In genomic region chr2:127166221-127166860, GRCh38 we compare ENCODE assay signal across 19 cellular contexts. TPM values are rescaled to one million over a fixed set of nuclear protein-coding genes. Genes with fewer than 3 reads are reported as not detected.
DNase-seq lines count a peak whose midpoint lies in the region; ATAC-seq and TF ChIP-seq lines count a peak whose summit lies in the region.
"Had no signal": no experiment of that assay in that cellular context is flagged by ENCODE, and none has a peak within 500 bp of the region (broad histone marks: within the 10 kb centered on the region; RNA-seq: fewer than 3 reads in every experiment).

No MANE protein-coding gene starts in this region.

- TF ChIP-seq RAD21 in SK-N-SH (IDR thresholded peaks at IDR 0.05; ENCODE audit: low read length) = no peak

- H3K27me3 ChIP-seq in right lobe of liver (no peaks in the 10 kb centered on the region), upper lobe of right lung (no peaks in the 10 kb centered on the region), PC-3 (ENCODE audit: low read length) (no peaks in the 10 kb centered on the region), SK-N-SH (ENCODE audit: insufficient read depth) (no peaks in the 10 kb centered on the region)
- H3K27me3 ChIP-seq: BE2C had no signal

- H3K27ac ChIP-seq in coronary artery (no peak overlapping the region), right lobe of liver (peak overlapping the region in 1 of 3 donors; percentile 4), upper lobe of right lung (no peak overlapping the region), PC-3 (ENCODE audit: low read length) (no peak overlapping the region), SK-N-SH (ENCODE audit: low read depth in 2 of 2, low read length in 1 of 2) (no peak overlapping the region)
- H3K27ac ChIP-seq: SK-N-MC had no signal

- CTCF ChIA-PET in PC-3 (lab: Charles Lee) (no interaction called here), SK-N-SH (lab: Yijun Ruan, JAX) (interaction anchor here (1.2 to 12.1 kb wide), 2 partner anchors 9 to 96 kb away, joined by 5 to 80 read pairs; no protein-coding TSS in a partner anchor)

- H3K79me2 ChIP-seq in PC-3 (ENCODE audit: low read length) (no peaks in the 10 kb centered on the region), SK-N-SH (ENCODE audit: insufficient read depth) (no peaks in the 10 kb centered on the region)

- BruUV-seq in PC-3 (replicated peaks; lab: Mats Ljungman, UMichigan) = no TSS peak

- POLR2A ChIA-PET in PC-3 (lab: Charles Lee; ENCODE audit: unreplicated experiment) = interaction anchor here (0.6 kb wide), 1 partner anchor 17 kb away, joined by 5 read pairs; no protein-coding TSS in a partner anchor
- POLR2A ChIA-PET in SK-N-SH (lab: Yijun Ruan, JAX) = no interaction called here

- intact Hi-C loops in cardiac septum (cut with DNase I) (no loop called here), left ventricle myocardium superior (cut with micrococcal nuclease) (no loop called here), right lobe of liver (cut with DNase I) (no loop called here), upper lobe of right lung (cut with DNase I) (no loop called here), PC-3 (cut with micrococcal nuclease) (no loop called here)

- H3K9me2 ChIP-seq in PC-3 (replicated peaks; ENCODE audit: low read length) = no peaks in the 10 kb centered on the region
- no peaks in the 10 kb centered on the region for H3K9me2 ChIP-seq in SK-N-SH

- H3F3A ChIP-seq in PC-3 (ENCODE audit: low read length, unreplicated experiment) (no peaks in the 10 kb centered on the region), SK-N-SH (replicated peaks; ENCODE audit: insufficient read depth) (no peaks in the 10 kb centered on the region)

- no peak overlapping the region for H3K9ac ChIP-seq in PC-3 (ENCODE audit: low read length)
- no peak overlapping the region for H3K9ac ChIP-seq in SK-N-SH

- H3K36me3 ChIP-seq in right lobe of liver (no peaks in the 10 kb centered on the region), upper lobe of right lung (no peaks in the 10 kb centered on the region), PC-3 (ENCODE audit: low read depth, low read length) (no peaks in the 10 kb centered on the region), SK-N-SH (replicated peaks in 1 of 2; ENCODE audit: control insufficient read depth in 1 of 2, insufficient read depth in 2 of 2, low read length in 1 of 2) (no peaks in the 10 kb centered on the region)
- H3K36me3 ChIP-seq: BE2C had no signal

- TF ChIP-seq EP300 in SK-N-SH (IDR thresholded peaks at IDR 0.05; ENCODE audit: borderline replicate concordance in 1 of 2, low read depth in 1 of 2, low read length in 1 of 2) = no peak

- ATAC-seq in left ventricle myocardium superior (no peak), right lobe of liver (peak; percentile 23 to 67 (median 58)), upper lobe of right lung (no peak), PC-3 (no peak)
- ATAC-seq: HCT116 had no signal

- no peak overlapping the region for H2AFZ ChIP-seq in PC-3 (ENCODE audit: low read length)
- H2AFZ ChIP-seq in SK-N-SH (ENCODE audit: low read depth) = no peak overlapping the region

- TF ChIP-seq CTCF in coronary artery (IDR thresholded peaks at IDR 0.05) (no peak), right lobe of liver (IDR thresholded peaks at IDR 0.05) (no peak), upper lobe of right lung (IDR thresholded peaks at IDR 0.05) (no peak), PC-3 (conservative IDR thresholded peaks at IDR 0.05; ENCODE audit: low read depth, low read length) (no peak), SK-N-SH (IDR thresholded peaks at IDR 0.05) (no peak)

- WGBS in right lobe of liver (ENCODE audit: insufficient coverage, low coverage, low lambda C conversion rate, missing lambda C conversion rate) = 16% methylated on average over 9 of the region's 12 CpGs
- 81% methylated on average over 10 of the region's 12 CpGs for WGBS in SK-N-SH (ENCODE audit: low lambda C conversion rate)

- no peak overlapping the region for H3K4me2 ChIP-seq in PC-3 (ENCODE audit: low read length)
- H3K4me2 ChIP-seq in SK-N-SH = no peak overlapping the region

- no peak overlapping the region for H3K4me3 ChIP-seq in coronary artery
- H3K4me3 ChIP-seq in right lobe of liver = no peak overlapping the region
- no peak overlapping the region for H3K4me3 ChIP-seq in upper lobe of right lung
- H3K4me3 ChIP-seq in PC-3 (ENCODE audit: low read length) = no peak overlapping the region
- H3K4me3 ChIP-seq in SK-N-SH (ENCODE audit: low read depth in 2 of 2, low read length in 1 of 2) = no peak overlapping the region
- H3K4me3 ChIP-seq: SK-N-MC had no signal

- no peak for TF ChIP-seq POLR2A in right lobe of liver (IDR thresholded peaks at IDR 0.05)

- H3K9me3 ChIP-seq in right lobe of liver (no peaks in the 10 kb centered on the region), upper lobe of right lung (no peaks in the 10 kb centered on the region), PC-3 (ENCODE audit: low read length) (no peaks in the 10 kb centered on the region), SK-N-SH (no peaks in the 10 kb centered on the region)
- H3K9me3 ChIP-seq: BE2C had no signal

- H3K4me1 ChIP-seq in right lobe of liver = peaks cover 0 to 41% (median 16%) of the 10 kb centered on the region in 4 donors
- no peaks in the 10 kb centered on the region for H3K4me1 ChIP-seq in upper lobe of right lung
- no peaks in the 10 kb centered on the region for H3K4me1 ChIP-seq in PC-3 (ENCODE audit: insufficient read depth, low read length)
- peaks cover 0 to 16% of the 10 kb centered on the region in 2 experiments; a peak in 1 of 4 replicates for H3K4me1 ChIP-seq in SK-N-SH (ENCODE audit: control insufficient read depth in 1 of 2, insufficient read depth in 2 of 2, low read depth in 1 of 2, low read length in 1 of 2)
- H3K4me1 ChIP-seq: BE2C had no signal

- H4K20me1 ChIP-seq in PC-3 (ENCODE audit: low read length) (no peaks in the 10 kb centered on the region), SK-N-SH (ENCODE audit: insufficient read depth) (no peaks in the 10 kb centered on the region)

- peak; percentile 60 for DNase-seq in cardiac septum (ENCODE audit: low spot score)
- no peak for DNase-seq in left ventricle myocardium superior
- DNase-seq in coronary artery (ENCODE audit: low spot score) = peak; percentile 46
- DNase-seq in right lobe of liver = peak; percentile 47 to 64 (median 61)
- peak; percentile 38 for DNase-seq in upper lobe of right lung
- DNase-seq in PC-3 = no peak
- no peak for DNase-seq in NCI-H2107 (lab: John Stamatoyannopoulos, UW)
- DNase-seq in SK-N-SH = no peak
- DNase-seq: BE2C; CD4-positive, alpha-beta memory T cell; DND-41; GDM1; MV-4-11; NCI-H1694; NCI-H2227 treated with DMSO at 0.1 percent for 48 hours; NCI-H69 had no signal

TF ChIP-seq in SK-N-SH, 30 proteins besides CTCF, POLR2A, EP300 and RAD21:
- TF ChIP-seq RFX5 (IDR thresholded peaks at IDR 0.05; ENCODE audit: low read length) (no peak), SIN3A (IDR thresholded peaks at IDR 0.05; ENCODE audit: borderline replicate concordance, low read depth, low read length) (no peak), GABPA (IDR thresholded peaks at IDR 0.05; ENCODE audit: low read depth) (no peak), FOXJ3 (CRISPR knock-in tag; IDR thresholded peaks at IDR 0.05) (no peak)

RNA-seq across cellular contexts. Expression of gene CYP27C1, which starts 53.8 kb away (rescaled TPM):
- total RNA-seq in cardiac septum (not detected), left ventricle myocardium superior (0.10 TPM), right lobe of liver (under 1 TPM in 1 of 6 experiments, not detected in 5; 0.05 TPM), upper lobe of right lung (not detected), PC-3 (2014; rRNA removed) (0.36 and 1.2 TPM in 2 replicates)
- 0.03 TPM in 1 of 2 replicates, not detected in the other for polyA plus RNA-seq in SK-N-SH (2012; rRNA removed)
- polyA plus RNA-seq in SK-N-SH (2012; cell fraction: cytosol; rRNA removed) = 0.03 TPM in 2 replicates
- polyA plus RNA-seq in SK-N-SH (2012; cell fraction: nucleus; rRNA removed) = not detected in 2 replicates
- total RNA-seq: CD4-positive, alpha-beta memory T cell had no signal
- polyA plus RNA-seq: AG04450; CD4-positive, alpha-beta memory T cell had no signal

RNA-seq across cellular contexts. Expression of gene BIN1, which starts 59.4 kb away (rescaled TPM):
- total RNA-seq in cardiac septum (14.0 TPM), left ventricle myocardium superior (15.0 TPM), right lobe of liver (10 to 100 TPM; 20.4 to 30.8 (median 26.3) TPM), upper lobe of right lung (33.4 TPM), PC-3 (2014; rRNA removed) (58.9 and 77.5 TPM in 2 replicates)
- 31.5 and 40.3 TPM in 2 replicates for polyA plus RNA-seq in SK-N-SH (2012; rRNA removed)
- 20.0 and 26.8 TPM in 2 replicates for polyA plus RNA-seq in SK-N-SH (2012; cell fraction: cytosol; rRNA removed)
- polyA plus RNA-seq in SK-N-SH (2012; cell fraction: nucleus; rRNA removed) = 38.8 and 49.6 TPM in 2 replicates

Comparison
In these comparisons a context has a peak if more than half of its experiments do, and no peak if none do; other contexts are left out.
1. DNase-seq: peak in cardiac septum (single experiment), coronary artery (single experiment), right lobe of liver (3 of 3) and upper lobe of right lung (single experiment); none in left ventricle myocardium superior (single experiment), PC-3 (single experiment), NCI-H2107 (single experiment) and SK-N-SH (single experiment).
2. ATAC-seq: peak in right lobe of liver (4 of 4); none in left ventricle myocardium superior (single experiment), upper lobe of right lung (single experiment) and PC-3 (single experiment).